Comparison of ENCODE assay signal across 26 cellular contexts in genomic region chr5:150190987-150191386, GRCh38. TPM values are rescaled to one million over a fixed set of nuclear protein-coding genes. Genes with fewer than 3 reads are reported as not detected.
"Had no signal": no experiment of that assay in that cellular context is flagged by ENCODE, and none has a peak within 500 bp of the region (broad histone marks: within the 10 kb centered on the region; RNA-seq: fewer than 3 reads in every experiment).

No MANE protein-coding gene starts in this region.

- H3K27me3 ChIP-seq: MG63 had no signal

- FAIRE-seq: bronchial epithelial cell, TTC549 had no signal

- H3K27ac Mint-ChIP-seq: activated CD4-positive, alpha-beta memory T cell treated with anti-CD3 and anti-CD28 coated beads, Interleukin-2, amount 10 ng/mL, durations not matched to agents 7 days and 5 days; activated CD4-positive, alpha-beta T cell treated with anti-CD3 and anti-CD28 coated beads, Interleukin-2, amount 10 ng/mL, durations not matched to agents 7 days and 5 days; activated naive CD8-positive, alpha-beta T cell treated with anti-CD3 and anti-CD28 coated beads, Interleukin-2, amount 10 ng/mL, durations not matched to agents 7 days and 5 days; T-helper 17 cell had no signal

- H3K36me3 Mint-ChIP-seq: activated naive CD8-positive, alpha-beta T cell treated with anti-CD3 and anti-CD28 coated beads, Interleukin-2, amount 10 ng/mL, durations not matched to agents 7 days and 5 days had no signal

- ATAC-seq: T-helper 17 cell had no signal

- H3K9me3 ChIP-seq: adrenal gland, MG63 had no signal

- H3K9me3 Mint-ChIP-seq: activated CD4-positive, alpha-beta memory T cell treated with anti-CD3 and anti-CD28 coated beads, Interleukin-2, amount 10 ng/mL, durations not matched to agents 7 days and 5 days; activated CD4-positive, alpha-beta T cell treated with anti-CD3 and anti-CD28 coated beads, Interleukin-2, amount 10 ng/mL, durations not matched to agents 7 days and 5 days; activated naive CD8-positive, alpha-beta T cell treated with anti-CD3 and anti-CD28 coated beads, Interleukin-2, amount 10 ng/mL, durations not matched to agents 7 days and 5 days had no signal

- DNase-seq: activated CD4-positive, alpha-beta memory T cell treated with anti-CD3 and anti-CD28 coated beads, Interleukin-2, amount 10 ng/mL, durations not matched to agents 7 days and 5 days; activated CD4-positive, alpha-beta T cell treated with anti-CD3 and anti-CD28 coated beads, Interleukin-2, amount 10 ng/mL, durations not matched to agents 7 days and 5 days; activated CD4-positive, CD25-positive, alpha-beta regulatory T cell; activated CD8-positive, alpha-beta memory T cell treated with anti-CD3 and anti-CD28 coated beads, Interleukin-2, amount 50 U/mL, for 48 hours; activated naive CD4-positive, alpha-beta T cell treated with anti-CD3 and anti-CD28 coated beads, Interleukin-2, amount 50 U/mL, for 16 hours; activated naive CD8-positive, alpha-beta T cell treated with anti-CD3 and anti-CD28 coated beads, Interleukin-2, amount 10 ng/mL, durations not matched to agents 7 days and 5 days; activated T-cell treated with anti-CD3 and anti-CD28 coated beads, Interleukin-2, amount 50 U/mL, for 1 hour; adrenal gland; anterior cingulate cortex; central memory CD4-positive, alpha-beta T cell; MG63; MV-4-11; NCI-H1092 treated with DMSO at 0.1 percent for 48 hours; NCI-H1417 treated with DMSO at 0.1 percent for 48 hours; NCI-H1694; NCI-H2029; NCI-H510A treated with DMSO at 0.1 percent for 48 hours; NCI-H69; NK-92 treated with Interleukin-12 subunit alpha and Interleukin-12 subunit beta, amount 100 ng/mL, for 24 hours; OCI-M1; SHP77 treated with DMSO at 0.1 percent for 48 hours; T-helper 17 cell; T-helper 9 cell had no signal

- H3K4me3 ChIP-seq: adrenal gland, MG63 had no signal

- H3K4me1 Mint-ChIP-seq: activated CD4-positive, alpha-beta memory T cell treated with anti-CD3 and anti-CD28 coated beads, Interleukin-2, amount 10 ng/mL, durations not matched to agents 7 days and 5 days; activated CD4-positive, alpha-beta T cell treated with anti-CD3 and anti-CD28 coated beads, Interleukin-2, amount 10 ng/mL, durations not matched to agents 7 days and 5 days; activated naive CD8-positive, alpha-beta T cell treated with anti-CD3 and anti-CD28 coated beads, Interleukin-2, amount 10 ng/mL, durations not matched to agents 7 days and 5 days; T-helper 17 cell had no signal

- H3K36me3 ChIP-seq: adrenal gland, MG63 had no signal

- H3K4me3 Mint-ChIP-seq: activated CD4-positive, alpha-beta memory T cell treated with anti-CD3 and anti-CD28 coated beads, Interleukin-2, amount 10 ng/mL, durations not matched to agents 7 days and 5 days; activated CD4-positive, alpha-beta T cell treated with anti-CD3 and anti-CD28 coated beads, Interleukin-2, amount 10 ng/mL, durations not matched to agents 7 days and 5 days; activated naive CD8-positive, alpha-beta T cell treated with anti-CD3 and anti-CD28 coated beads, Interleukin-2, amount 10 ng/mL, durations not matched to agents 7 days and 5 days; T-helper 17 cell had no signal

- H3K27ac ChIP-seq: adrenal gland had no signal

- H3K4me1 ChIP-seq: adrenal gland had no signal

RNA-seq across cellular contexts. Expression of gene SLC6A7, which starts 1.1 kb away (rescaled TPM):
- total RNA-seq: activated CD4-positive, alpha-beta memory T cell treated with anti-CD3 and anti-CD28 coated beads, Interleukin-2, amount 10 ng/mL, durations not matched to agents 7 days and 5 days; activated CD4-positive, alpha-beta T cell treated with anti-CD3 and anti-CD28 coated beads, Interleukin-2, amount 10 ng/mL, durations not matched to agents 7 days and 5 days; activated naive CD8-positive, alpha-beta T cell treated with anti-CD3 and anti-CD28 coated beads, Interleukin-2, amount 10 ng/mL, durations not matched to agents 7 days and 5 days; adrenal gland; bronchial epithelial cell; SK-MEL-5; T-helper 17 cell had no signal
- polyA plus RNA-seq: adrenal gland had no signal

RNA-seq across cellular contexts. Expression of gene CDX1, which starts 24.4 kb away (rescaled TPM):
- total RNA-seq: activated CD4-positive, alpha-beta memory T cell treated with anti-CD3 and anti-CD28 coated beads, Interleukin-2, amount 10 ng/mL, durations not matched to agents 7 days and 5 days; activated CD4-positive, alpha-beta T cell treated with anti-CD3 and anti-CD28 coated beads, Interleukin-2, amount 10 ng/mL, durations not matched to agents 7 days and 5 days; activated naive CD8-positive, alpha-beta T cell treated with anti-CD3 and anti-CD28 coated beads, Interleukin-2, amount 10 ng/mL, durations not matched to agents 7 days and 5 days; bronchial epithelial cell; SK-MEL-5; T-helper 17 cell had no signal
